Comparison of ENCODE assay signal across 8 cellular contexts in the genomic region with DNA sequence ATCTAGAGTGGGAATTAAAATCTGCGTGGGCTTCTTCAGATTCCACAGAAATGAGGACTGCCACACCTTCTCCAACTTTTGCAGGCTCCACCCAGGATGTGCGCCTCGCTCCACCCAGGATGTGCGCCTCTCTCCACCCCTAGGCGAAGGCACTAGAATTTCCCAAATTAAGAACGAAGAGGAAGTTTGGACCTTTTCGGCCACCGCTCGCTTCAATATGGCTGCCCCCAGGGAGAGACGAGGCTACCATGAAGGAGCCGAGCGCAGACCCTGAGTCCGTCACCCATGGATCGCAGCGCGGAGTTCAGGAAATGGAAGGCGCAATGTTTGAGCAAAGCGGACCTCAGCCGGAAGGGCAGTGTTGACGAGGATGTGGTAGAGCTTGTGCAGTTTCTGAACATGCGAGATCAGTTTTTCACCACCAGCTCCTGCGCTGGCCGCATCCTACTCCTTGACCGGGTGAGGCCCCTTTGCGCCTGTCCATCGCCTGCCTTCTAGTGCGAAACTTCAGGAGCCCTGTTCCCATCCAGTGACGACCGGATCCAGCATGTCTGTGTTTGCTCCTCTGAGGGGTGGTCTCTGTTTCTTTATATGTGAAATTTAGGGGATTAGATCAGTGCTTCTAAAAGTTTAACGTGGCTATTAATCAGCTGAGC. TPM values are rescaled to one million over a fixed set of nuclear protein-coding genes. Genes with fewer than 3 reads are reported as not detected.
DNase-seq lines count a peak whose midpoint lies in the region; ATAC-seq and TF ChIP-seq lines count a peak whose summit lies in the region.

Gene CRYZ (minus strand): TSS at position 91 of the 656 bp plus-strand sequence. CDS start 8,229 bp downstream, outside the sequence.
Gene TYW3 (plus strand): TSS at position 193 of the 656 bp plus-strand sequence. CDS start 93 bp downstream, at position 286.

- ATAC-seq in HG02759 (IDR thresholded peaks at IDR 0.05; ENCODE audit: unreplicated experiment) (peak; percentile 67), heart left ventricle (peak; percentile 97 to 99 (median 98)), upper lobe of left lung (ENCODE audit: low FRiP score in 2 of 2) (peak; percentile 98)
- ATAC-seq in activated naive CD8-positive, alpha-beta T cell treated with anti-CD3 and anti-CD28 coated beads, Interleukin-2, amount 50 U/mL, for 24 hours, result peak; percentile 90

- TF ChIP-seq CTCF in GM12864 (IDR thresholded peaks at IDR 0.05; ENCODE audit: low read depth, low read length, missing control alignments) (peak; percentile 1), heart left ventricle (IDR thresholded peaks at IDR 0.05) (peak in 2 of 12 donors; percentile 5 to 11), upper lobe of left lung (IDR thresholded peaks at IDR 0.05) (peak in 3 of 6 experiments; percentile 14 to 43 (median 15))

- no peaks in the 10 kb centered on the region for H3K9me3 Mint-ChIP-seq in activated naive CD8-positive, alpha-beta T cell treated with anti-CD3 and anti-CD28 coated beads, Interleukin-2, amount 50 U/mL, for 24 hours

- no peaks in the 10 kb centered on the region for H3K27me3 Mint-ChIP-seq in activated naive CD8-positive, alpha-beta T cell treated with anti-CD3 and anti-CD28 coated beads, Interleukin-2, amount 50 U/mL, for 24 hours

- H3K4me3 ChIP-seq in GM12864 (ENCODE audit: low read depth, low read length), result peak within 1 kb of the TSS; percentile 77
- peak within 1 kb of the TSS; percentile 64 to 93 (median 80) for H3K4me3 ChIP-seq in heart left ventricle
- peak within 1 kb of the TSS; percentile 68 to 71 (median 69) for H3K4me3 ChIP-seq in upper lobe of left lung

- H3K9me3 ChIP-seq in heart left ventricle (no peaks in the 10 kb centered on the region), upper lobe of left lung (no peaks in the 10 kb centered on the region)

- DNase-seq in GM12864 (ENCODE audit: low read depth), result peak; percentile 88
- peak; percentile 71 for DNase-seq in NCI-H1417 treated with DMSO at 0.1 percent for 48 hours (lab: John Stamatoyannopoulos, UW)
- DNase-seq in SW480 (ENCODE audit: low spot score), result peak; percentile 92
- peak; percentile 81 for DNase-seq in activated naive CD8-positive, alpha-beta T cell treated with anti-CD3 and anti-CD28 coated beads, Interleukin-2, amount 50 U/mL, for 24 hours
- peak; percentile 91 to 96 (median 92) for DNase-seq in heart left ventricle
- peak; percentile 86 to 98 (median 92) for DNase-seq in posterior cingulate gyrus
- DNase-seq in upper lobe of left lung, result peak; percentile 88 to 89

- peak within 1 kb of the TSS; percentile 96 for H3K27ac Mint-ChIP-seq in activated naive CD8-positive, alpha-beta T cell treated with anti-CD3 and anti-CD28 coated beads, Interleukin-2, amount 50 U/mL, for 24 hours

- TF ChIP-seq POLR2A in heart left ventricle (IDR thresholded peaks at IDR 0.05), result peak in 1 of 2 donors; percentile 49
- TF ChIP-seq POLR2A in upper lobe of left lung (IDR thresholded peaks at IDR 0.05), result peak in 3 of 4 donors; percentile 45 to 51 (median 46)

- TF ChIP-seq EP300 in upper lobe of left lung (IDR thresholded peaks at IDR 0.05), result peak in 1 of 4 donors; percentile 15

- peaks cover 37% of the 10 kb centered on the region for H3K4me1 Mint-ChIP-seq in activated naive CD8-positive, alpha-beta T cell treated with anti-CD3 and anti-CD28 coated beads, Interleukin-2, amount 50 U/mL, for 24 hours

- peak within 1 kb of the TSS; percentile 75 to 95 (median 89) for H3K27ac ChIP-seq in heart left ventricle
- H3K27ac ChIP-seq in upper lobe of left lung, result peak within 1 kb of the TSS; percentile 82 to 92 (median 88)

- H3K4me1 ChIP-seq in heart left ventricle (peaks cover 0 to 50% (median 17%) of the 10 kb centered on the region in 12 donors), upper lobe of left lung (peaks cover 18 to 31% (median 24%) of the 10 kb centered on the region in 4 donors)

- H3K4me3 Mint-ChIP-seq in activated naive CD8-positive, alpha-beta T cell treated with anti-CD3 and anti-CD28 coated beads, Interleukin-2, amount 50 U/mL, for 24 hours, result peak within 1 kb of the TSS; percentile 93

- H3K27me3 ChIP-seq in heart left ventricle (no peaks in the 10 kb centered on the region), upper lobe of left lung (no peaks in the 10 kb centered on the region)

- WGBS in heart left ventricle, 4 donors, result 0 to 3% (median 1%) methylated on average over 29 to 30 of the region's 30 CpGs
- 1 to 8% methylated on average over 20 to 30 of the region's 30 CpGs for WGBS in upper lobe of left lung, 2 donors

- intact Hi-C loops in heart left ventricle (cut with DNase I), result no loop called here
- intact Hi-C loops in posterior cingulate gyrus (cut with DNase I), result no loop called here

- H3K36me3 Mint-ChIP-seq in activated naive CD8-positive, alpha-beta T cell treated with anti-CD3 and anti-CD28 coated beads, Interleukin-2, amount 50 U/mL, for 24 hours (ENCODE audit: low read depth), result peaks cover 28% of the 10 kb centered on the region

- H3K36me3 ChIP-seq in heart left ventricle (peaks cover 0 to 25% (median 17%) of the 10 kb centered on the region in 9 donors), upper lobe of left lung (peaks cover 3 to 16% (median 10%) of the 10 kb centered on the region in 4 donors)

RNA-seq across cellular contexts. Expression of gene CRYZ, which starts in this region (rescaled TPM):
- total RNA-seq in heart left ventricle (10 to 100 TPM; 23.0 to 54.1 (median 42.7) TPM), upper lobe of left lung (10 to 100 TPM; 11.5 to 43.2 (median 34.6) TPM)
- 10 to 100 TPM; 12.7 to 27.0 TPM for polyA plus RNA-seq in heart left ventricle

RNA-seq across cellular contexts. Expression of gene TYW3, which starts in this region (rescaled TPM):
- total RNA-seq in heart left ventricle (10 to 100 TPM; 10.6 to 28.1 (median 19.1) TPM), upper lobe of left lung (10 to 100 TPM in 5 of 6 donors, 1 to 10 TPM in 1; 3.1 to 18.0 (median 14.2) TPM)
- polyA plus RNA-seq in heart left ventricle, result 10 to 100 TPM; 14.8 to 22.7 TPM

Comparison
In these comparisons a context has a peak if more than half of its experiments do, and no peak if none do; other contexts are left out.
1. Peak in every context shown above with its lines: DNase-seq, ATAC-seq, H3K4me3 ChIP-seq and H3K27ac ChIP-seq.